In genomic region chr19:17334414-17335409, GRCh38 we compare ENCODE assay signal across 8 cellular contexts. TPM values are rescaled to one million over a fixed set of nuclear protein-coding genes. Genes with fewer than 3 reads are reported as not detected.
A peak's percentile ranks its signal among the peaks of the same experiment; 100 is the strongest.
DNase-seq lines count a peak whose midpoint lies in the region; ATAC-seq and TF ChIP-seq lines count a peak whose summit lies in the region.

A gene with protein sequence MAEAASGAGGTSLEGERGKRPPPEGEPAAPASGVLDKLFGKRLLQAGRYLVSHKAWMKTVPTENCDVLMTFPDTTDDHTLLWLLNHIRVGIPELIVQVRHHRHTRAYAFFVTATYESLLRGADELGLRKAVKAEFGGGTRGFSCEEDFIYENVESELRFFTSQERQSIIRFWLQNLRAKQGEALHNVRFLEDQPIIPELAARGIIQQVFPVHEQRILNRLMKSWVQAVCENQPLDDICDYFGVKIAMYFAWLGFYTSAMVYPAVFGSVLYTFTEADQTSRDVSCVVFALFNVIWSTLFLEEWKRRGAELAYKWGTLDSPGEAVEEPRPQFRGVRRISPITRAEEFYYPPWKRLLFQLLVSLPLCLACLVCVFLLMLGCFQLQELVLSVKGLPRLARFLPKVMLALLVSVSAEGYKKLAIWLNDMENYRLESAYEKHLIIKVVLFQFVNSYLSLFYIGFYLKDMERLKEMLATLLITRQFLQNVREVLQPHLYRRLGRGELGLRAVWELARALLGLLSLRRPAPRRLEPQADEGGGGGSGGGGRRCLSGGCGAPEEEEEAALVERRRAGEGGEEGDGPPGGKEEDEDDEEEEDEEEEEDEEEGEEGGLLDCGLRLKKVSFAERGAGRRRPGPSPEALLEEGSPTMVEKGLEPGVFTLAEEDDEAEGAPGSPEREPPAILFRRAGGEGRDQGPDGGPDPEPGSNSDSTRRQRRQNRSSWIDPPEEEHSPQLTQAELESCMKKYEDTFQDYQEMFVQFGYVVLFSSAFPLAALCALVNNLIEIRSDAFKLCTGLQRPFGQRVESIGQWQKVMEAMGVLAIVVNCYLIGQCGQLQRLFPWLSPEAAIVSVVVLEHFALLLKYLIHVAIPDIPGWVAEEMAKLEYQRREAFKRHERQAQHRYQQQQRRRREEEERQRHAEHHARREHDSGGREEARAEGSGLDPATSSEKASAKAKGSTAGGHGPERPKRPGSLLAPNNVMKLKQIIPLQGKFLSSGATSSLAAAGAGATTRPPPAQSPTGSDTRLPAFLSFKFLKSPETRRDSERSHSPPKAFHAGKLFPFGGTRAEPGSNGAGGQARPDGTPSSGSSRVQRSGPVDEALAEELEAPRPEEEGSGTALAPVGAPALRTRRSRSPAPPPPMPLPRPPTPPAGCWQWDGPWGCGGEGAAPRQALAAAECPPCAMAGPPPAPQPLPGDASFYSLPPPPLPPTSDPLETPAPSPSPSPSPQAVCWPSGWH (minus strand): TSS chr19:17334855. CDS start chr19:17334670, 185 bp downstream.

- H3K4me3 ChIP-seq in HL-60 (replicated peaks; ENCODE audit: insufficient read depth, low read length): peak within 1 kb of the TSS; percentile 56
- peak within 1 kb of the TSS; percentile 63 to 72 for H3K4me3 ChIP-seq in duodenal mucosa (ENCODE audit: low read depth in 1 of 2, low read length in 2 of 2)
- peak within 1 kb of the TSS; percentile 70 for H3K4me3 ChIP-seq in lower leg skin (ENCODE audit: low read depth, poor library complexity, severe bottlenecking)

- ATAC-seq in GM18868 (IDR thresholded peaks at IDR 0.05; ENCODE audit: unreplicated experiment): peak; percentile 46

- 2 to 3% methylated on average over 51 to 53 of the region's 86 CpGs for WGBS in lower leg skin, 2 donors

- peak within 1 kb of the TSS; percentile 43 to 72 for H3K9ac ChIP-seq in duodenal mucosa (ENCODE audit: low read depth in 1 of 2, low read length in 2 of 2)

- H3K9me3 ChIP-seq in duodenal mucosa (ENCODE audit: control insufficient read depth in 1 of 2, low read length in 2 of 2): no peaks in the 10 kb centered on the region

- H3K27ac ChIP-seq in HL-60 (replicated peaks) (no peak within 1 kb of the TSS; the same call in 1 of the 2 replicates), duodenal mucosa (ENCODE audit: low read depth, low read length) (no peak within 1 kb of the TSS)

- peaks cover 13% of the 10 kb centered on the region for H3K27me3 ChIP-seq in HL-60 (ENCODE audit: insufficient read depth, poor library complexity, severe bottlenecking)
- peaks cover 14 to 17% of the 10 kb centered on the region in 2 donors for H3K27me3 ChIP-seq in duodenal mucosa (ENCODE audit: control insufficient read depth in 1 of 2, insufficient read depth in 2 of 2, low read length in 2 of 2)

- DNase-seq in 8988T (peak; percentile 96), HL-60 (ENCODE audit: low read depth in 1 of 2, low spot score in 1 of 2) (peak; percentile 91 to 96), NCI-H82 treated with DMSO at 0.1 percent for 48 hours (lab: John Stamatoyannopoulos, UW; ENCODE audit: unreplicated experiment) (peak; percentile 99), lower leg skin (ENCODE audit: low spot score in 2 of 2) (peak; percentile 94 to 98)
- peak; percentile 98 to 99 for DNase-seq in activated CD4-positive, alpha-beta T cell treated with anti-CD3 and anti-CD28 coated beads, Interleukin-2, amount 50 U/mL, for 48 hours
- DNase-seq in stimulated activated CD4-positive, alpha-beta T cell treated with anti-CD3 and anti-CD28 coated beads, Interleukin-4, amount 100 ng/mL, for 24 hours: peak; percentile 96

- no peaks in the 10 kb centered on the region for H3K36me3 ChIP-seq in duodenal mucosa (ENCODE audit: control insufficient read depth in 1 of 2, insufficient read depth in 2 of 2, low read length in 2 of 2)

- intact Hi-C loops in lower leg skin (cut with DNase I; ENCODE audit: low total_unique reads): no loop called here

- peaks cover 20 to 38% of the 10 kb centered on the region in 2 donors for H3K4me1 ChIP-seq in duodenal mucosa (ENCODE audit: control insufficient read depth in 1 of 2, insufficient read depth in 2 of 2, low read length in 2 of 2)

- no peak for TF ChIP-seq CTCF in HL-60 (IDR thresholded peaks at IDR 0.05; ENCODE audit: insufficient read depth, low read length)
- TF ChIP-seq CTCF in lower leg skin (IDR thresholded peaks at IDR 0.05): no peak

- no peak for TF ChIP-seq POLR2A in lower leg skin (IDR thresholded peaks at IDR 0.05)

RNA-seq across cellular contexts. Expression of the gene that starts here (rescaled TPM):
- 10 to 100 TPM; 31.1 to 56.8 (median 46.9) TPM for total RNA-seq in lower leg skin
